ENCODE assay signal across 16 cellular contexts in the genomic region with DNA sequence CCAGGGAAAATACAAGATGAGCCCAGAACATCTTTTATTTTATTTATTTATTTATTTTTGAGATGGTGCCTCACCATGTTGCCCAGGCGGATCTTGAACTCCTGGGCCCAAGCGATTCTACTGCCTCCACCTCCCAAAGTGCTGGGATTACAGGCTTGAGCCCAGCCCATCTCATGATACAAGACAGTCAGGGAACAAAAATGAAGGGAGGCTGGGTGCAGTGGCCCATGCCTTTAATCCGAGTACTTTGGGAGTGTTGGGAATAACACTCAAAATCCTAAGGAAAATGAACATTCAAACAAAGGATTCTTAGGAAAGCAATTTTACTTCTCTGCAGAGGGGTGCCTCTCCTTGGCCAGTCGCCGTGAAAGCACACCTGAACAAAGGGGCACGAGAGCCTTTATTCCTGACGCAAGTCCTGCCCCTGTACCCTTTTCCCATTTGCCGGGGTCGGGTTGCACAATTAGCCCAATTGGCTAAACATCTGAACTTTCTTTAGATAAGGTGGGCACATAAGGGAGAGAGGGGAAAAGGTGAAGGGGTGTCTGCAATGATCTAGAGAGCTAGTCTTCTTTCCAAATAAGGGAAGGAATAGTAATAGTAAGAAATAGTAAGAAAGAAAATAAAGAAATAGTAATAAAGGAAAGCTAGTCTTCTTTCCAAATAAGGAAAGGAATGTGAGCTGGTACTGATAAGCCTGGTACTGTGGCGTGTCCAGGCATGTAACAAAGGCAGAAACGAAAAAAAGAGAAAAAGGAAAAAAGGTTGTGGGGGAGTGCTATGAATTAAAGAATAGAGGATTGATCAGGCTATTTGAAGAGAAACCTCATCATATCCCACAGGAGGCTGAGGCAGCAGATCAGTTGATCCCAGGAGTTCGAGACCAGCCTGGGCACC. TPM values are rescaled to one million over a fixed set of nuclear protein-coding genes. Genes with fewer than 3 reads are reported as not detected.
DNase-seq lines count a peak whose midpoint lies in the region; FAIRE-seq and TF ChIP-seq lines count a peak whose summit lies in the region.
"Had no signal": no experiment of that assay in that cellular context is flagged by ENCODE, and none has a peak within 500 bp of the region (broad histone marks: within the 10 kb centered on the region; RNA-seq: fewer than 3 reads in every experiment).

No MANE protein-coding gene starts in this region.

- H3K36me3 ChIP-seq in SJSA1: peaks cover 94% of the 10 kb centered on the region

- peaks cover 18% of the 10 kb centered on the region for H3K4me1 Mint-ChIP-seq in mesothelial cell of epicardium
- H3K4me1 Mint-ChIP-seq: activated CD4-positive, alpha-beta T cell treated with anti-CD3 and anti-CD28 coated beads for 36 hours had no signal

- peak overlapping the region; percentile 97 for H3K27ac Mint-ChIP-seq in mesothelial cell of epicardium
- H3K27ac Mint-ChIP-seq: activated CD4-positive, alpha-beta T cell treated with anti-CD3 and anti-CD28 coated beads for 36 hours had no signal

- TF ChIP-seq CTCF in mesothelial cell of epicardium (IDR thresholded peaks at IDR 0.05; ENCODE audit: unreplicated experiment): no peak

- no peaks in the 10 kb centered on the region for H3K9me3 Mint-ChIP-seq in mesothelial cell of epicardium
- H3K9me3 Mint-ChIP-seq: CD8-positive, alpha-beta memory T cell had no signal

- no peaks in the 10 kb centered on the region for H3K27me3 ChIP-seq in SJSA1 (replicated peaks)
- H3K27me3 ChIP-seq: dorsolateral prefrontal cortex had no signal

- H3K4me3 Mint-ChIP-seq in mesothelial cell of epicardium: no peak overlapping the region
- H3K4me3 Mint-ChIP-seq: activated CD4-positive, alpha-beta T cell treated with anti-CD3 and anti-CD28 coated beads for 36 hours; CD8-positive, alpha-beta memory T cell had no signal

- H3K4me3 ChIP-seq in SJSA1: no peak overlapping the region
- H3K4me3 ChIP-seq: dorsolateral prefrontal cortex had no signal

- peak overlapping the region; percentile 37 for H3K27ac ChIP-seq in SJSA1
- H3K27ac ChIP-seq: dorsolateral prefrontal cortex had no signal

- DNase-seq in EH (ENCODE audit: low read depth) (peak; percentile 46), SJSA1 (ENCODE audit: low read depth in 1 of 2, low spot score in 2 of 2) (peak in 1 of 2 experiments; percentile 31), ecto neural progenitor cell (ENCODE audit: low spot score) (peak; percentile 51), mesothelial cell of epicardium (ENCODE audit: low spot score in 2 of 2, unreplicated experiment in 2 of 2) (no peak), NCI-H2196 (lab: John Stamatoyannopoulos, UW; ENCODE audit: unreplicated experiment) (no peak), SIG-M5 (lab: John Stamatoyannopoulos, UW) (no peak), C1 segment of cervical spinal cord (lab: John Stamatoyannopoulos, UW) (no peak), frontal cortex (ENCODE audit: low spot score in 2 of 2) (no peak)
- DNase-seq: activated CD4-positive, alpha-beta T cell treated with anti-CD3 and anti-CD28 coated beads for 36 hours; activated effector memory CD4-positive, alpha-beta T cell treated with Interleukin-2 at 50 U/mL for 16 hours; CD8-positive, alpha-beta memory T cell; dorsolateral prefrontal cortex; GOT3; NCI-H510A; Right ventricle myocardium superior; small intestine had no signal

- H3K27me3 Mint-ChIP-seq in mesothelial cell of epicardium (ENCODE audit: low read depth): no peaks in the 10 kb centered on the region
- H3K27me3 Mint-ChIP-seq: activated CD4-positive, alpha-beta T cell treated with anti-CD3 and anti-CD28 coated beads for 36 hours; CD8-positive, alpha-beta memory T cell had no signal

- H3K9me3 ChIP-seq in SJSA1 (replicated peaks): no peaks in the 10 kb centered on the region

- peaks cover 40% of the 10 kb centered on the region for H3K36me3 Mint-ChIP-seq in mesothelial cell of epicardium

- H3K4me1 ChIP-seq in SJSA1 (replicated peaks): peaks cover 18% of the 10 kb centered on the region

- no peak for FAIRE-seq in frontal cortex (lab: Jason Lieb, UNC)
- FAIRE-seq: small intestine had no signal

RNA-seq across cellular contexts. Expression of a gene that starts 13.4 kb away (rescaled TPM):
- 84.0 and 131 TPM in 2 replicates for total RNA-seq in SJSA1 (2014; rRNA removed; shearing (Covaris generic))
- total RNA-seq in mesothelial cell of epicardium (56.3 to 62.6 TPM (median 57.1 TPM) in 3 replicates), frontal cortex (9.4 TPM)

RNA-seq across cellular contexts. Expression of a gene that starts 14.3 kb away (rescaled TPM):
- total RNA-seq in SJSA1 (2014; rRNA removed; shearing (Covaris generic)): 213 and 264 TPM in 2 replicates
- total RNA-seq in mesothelial cell of epicardium (137 to 148 TPM (median 145 TPM) in 3 replicates), frontal cortex (27.3 TPM)

RNA-seq across cellular contexts. Expression of a gene that starts 27.0 kb away (rescaled TPM):
- 5,440 and 7,155 TPM in 2 replicates for total RNA-seq in SJSA1 (2014; rRNA removed; shearing (Covaris generic))
- 2,078 to 2,104 TPM (median 2,089 TPM) in 3 replicates for total RNA-seq in mesothelial cell of epicardium
- total RNA-seq in frontal cortex: 1,793 TPM

RNA-seq across cellular contexts. Expression of a gene that starts 36.9 kb away (rescaled TPM):
- 2.4 and 6.4 TPM in 2 replicates for total RNA-seq in SJSA1 (2014; rRNA removed; shearing (Covaris generic))
- 5.2 to 6.9 TPM (median 6.4 TPM) in 3 replicates for total RNA-seq in mesothelial cell of epicardium
- 1.2 TPM for total RNA-seq in frontal cortex

RNA-seq across cellular contexts. Expression of a gene that starts 48.5 kb away (rescaled TPM):
- 12.1 and 14.9 TPM in 2 replicates for total RNA-seq in SJSA1 (2014; rRNA removed; shearing (Covaris generic))
- total RNA-seq in mesothelial cell of epicardium: 14.8 to 16.1 TPM (median 14.8 TPM) in 3 replicates
- 4.9 TPM for total RNA-seq in frontal cortex

Comparison
In these comparisons a context has a peak if more than half of its experiments do, and no peak if none do; other contexts are left out.
1. DNase-seq: peak in EH (single experiment) and ecto neural progenitor cell (single experiment); none in mesothelial cell of epicardium (0 of 2), NCI-H2196 (single experiment), SIG-M5 (single experiment), C1 segment of cervical spinal cord (0 of 14) and frontal cortex (0 of 2).